ENCODE assay signal across 13 cellular contexts in genomic region chr2:95073856-95074662, GRCh38. TPM values are rescaled to one million over a fixed set of nuclear protein-coding genes. Genes with fewer than 3 reads are reported as not detected.
DNase-seq lines count a peak whose midpoint lies in the region; ATAC-seq and TF ChIP-seq lines count a peak whose summit lies in the region.
"Had no signal": no experiment of that assay in that cellular context is flagged by ENCODE, and none has a peak within 500 bp of the region (broad histone marks: within the 10 kb centered on the region; RNA-seq: fewer than 3 reads in every experiment).

No MANE protein-coding gene starts in this region.

- no peak overlapping the region for H3K27ac Mint-ChIP-seq in progenitor cell of endocrine pancreas

- H3K4me3 Mint-ChIP-seq in progenitor cell of endocrine pancreas (ENCODE audit: low read depth): no peak overlapping the region

- peak overlapping the region; percentile 88 for H3K9ac ChIP-seq in DND-41 (ENCODE audit: low read depth, low read length)

- H3K36me3 ChIP-seq in DND-41 (ENCODE audit: insufficient read depth, low read length): no peaks in the 10 kb centered on the region; the same call in 1 of the 2 replicates
- H3K36me3 ChIP-seq: breast epithelium, sigmoid colon had no signal

- DNase-seq in DND-41 (peak; percentile 58), RPMI7951 (ENCODE audit: low read depth) (peak; percentile 10), ecto neural progenitor cell (ENCODE audit: low spot score) (peak; percentile 20), pons (ENCODE audit: low spot score) (peak; percentile 83), NCI-H2029 treated with DMSO at 0.1 percent for 48 hours (lab: John Stamatoyannopoulos, UW) (no peak), HCEC 1CT (no peak), progenitor cell of endocrine pancreas (ENCODE audit: low spot score, unreplicated experiment) (no peak), UCSD-AML1 (lab: John Stamatoyannopoulos, UW; ENCODE audit: unreplicated experiment) (no peak)
- DNase-seq: NCI-H2171, sigmoid colon, trophoblast cell had no signal

- no peaks in the 10 kb centered on the region for H3K36me3 Mint-ChIP-seq in progenitor cell of endocrine pancreas (ENCODE audit: insufficient read depth)

- H3K9me3 ChIP-seq in DND-41 (ENCODE audit: insufficient read depth, low read length, severe bottlenecking): no peaks in the 10 kb centered on the region
- H3K9me3 ChIP-seq: breast epithelium, sigmoid colon had no signal

- H3K4me1 ChIP-seq in DND-41 (ENCODE audit: insufficient read depth, low read length): peaks cover 63% of the 10 kb centered on the region
- H3K4me1 ChIP-seq: breast epithelium had no signal

- peaks cover 15% of the 10 kb centered on the region for H3K79me2 ChIP-seq in DND-41 (ENCODE audit: insufficient read depth, low read length)

- no peaks in the 10 kb centered on the region for H3K9me3 Mint-ChIP-seq in progenitor cell of endocrine pancreas (ENCODE audit: low read depth)

- ATAC-seq in DND-41 (ENCODE audit: insufficient read depth, low read depth): peak; percentile 12

- peaks cover 9% of the 10 kb centered on the region for H3K4me1 Mint-ChIP-seq in progenitor cell of endocrine pancreas (ENCODE audit: low read depth)

- peak overlapping the region; percentile 30 for H2AFZ ChIP-seq in DND-41 (ENCODE audit: low read depth, low read length)

- peaks cover 18% of the 10 kb centered on the region for H3K27me3 Mint-ChIP-seq in progenitor cell of endocrine pancreas

- H3K27ac ChIP-seq in DND-41 (ENCODE audit: low read length): peak overlapping the region; percentile 98
- H3K27ac ChIP-seq: breast epithelium, sigmoid colon had no signal

- TF ChIP-seq CTCF in DND-41 (IDR thresholded peaks at IDR 0.05; ENCODE audit: borderline replicate concordance, extremely low read depth, low read length, poor library complexity, severe bottlenecking) (no peak), progenitor cell of endocrine pancreas (IDR thresholded peaks at IDR 0.05; ENCODE audit: unreplicated experiment) (no peak)

- H3K27me3 ChIP-seq in DND-41 (ENCODE audit: insufficient read depth, low read length, poor library complexity): no peaks in the 10 kb centered on the region

- peak overlapping the region in 1 of 2 experiments; percentile 38; a peak in 1 of 4 replicates for H3K4me3 ChIP-seq in DND-41 (ENCODE audit: low read depth in 1 of 2, low read length in 2 of 2)
- H3K4me3 ChIP-seq: breast epithelium, sigmoid colon had no signal

- no peaks in the 10 kb centered on the region for H4K20me1 ChIP-seq in DND-41 (ENCODE audit: insufficient read depth, low read length)

- peak overlapping the region; percentile 60 for H3K4me2 ChIP-seq in DND-41 (ENCODE audit: insufficient read depth, low read length)

RNA-seq across cellular contexts. Expression of gene MRPS5, which starts 47.5 kb away (rescaled TPM):
- 54.1 and 58.7 TPM in 2 replicates for total RNA-seq in RPMI7951 (2014; rRNA removed; shearing (Covaris generic))
- 59.8 and 62.5 TPM in 2 replicates for total RNA-seq in progenitor cell of endocrine pancreas

RNA-seq across cellular contexts. Expression of gene MAL, which starts 48.6 kb away (rescaled TPM):
- not detected in 2 replicates for total RNA-seq in RPMI7951 (2014; rRNA removed; shearing (Covaris generic))
- not detected in 2 replicates for total RNA-seq in progenitor cell of endocrine pancreas
- total RNA-seq: MCF 10A had no signal

Comparison
In these comparisons a context has a peak if more than half of its experiments do, and no peak if none do; other contexts are left out.
1. DNase-seq: peak in DND-41 (single experiment), RPMI7951 (single experiment), ecto neural progenitor cell (single experiment) and pons (single experiment); none in NCI-H2029 treated with DMSO at 0.1 percent for 48 hours (single experiment), HCEC 1CT (single experiment), progenitor cell of endocrine pancreas (single experiment) and UCSD-AML1 (single experiment).